In genomic region chr19:41552558-41552957, GRCh38 we compare ENCODE assay signal across 3 cellular contexts.
TF ChIP-seq lines count a peak whose summit lies in the region.

No MANE protein-coding gene starts in this region.

TF ChIP-seq in liver, 16 proteins besides CTCF, POLR2A, EP300 and RAD21:
- no peak for TF ChIP-seq FOXA1 (IDR thresholded peaks at IDR 0.05)
- no peak for TF ChIP-seq JUND (IDR thresholded peaks at IDR 0.05)
- no peak for TF ChIP-seq GABPA (IDR thresholded peaks at IDR 0.05 in 1 of 2, conservative IDR thresholded peaks at IDR 0.05 in 1 of 2)
- no peak for TF ChIP-seq FOXA2 (IDR thresholded peaks at IDR 0.05)
- no peak for TF ChIP-seq REST (IDR thresholded peaks at IDR 0.05)
- TF ChIP-seq YY1 (IDR thresholded peaks at IDR 0.05): no peak
- no peak for TF ChIP-seq MAX (IDR thresholded peaks at IDR 0.05)
- no peak for TF ChIP-seq HNF4A (conservative IDR thresholded peaks at IDR 0.05)
- TF ChIP-seq RXRA (IDR thresholded peaks at IDR 0.05): no peak
- TF ChIP-seq SP1 (IDR thresholded peaks at IDR 0.05): no peak
- TF ChIP-seq ATF3 (IDR thresholded peaks at IDR 0.05): no peak
- no peak for TF ChIP-seq EGR1 (IDR thresholded peaks at IDR 0.05; ENCODE audit: low read depth in 2 of 2)
- TF ChIP-seq ZBTB33 (IDR thresholded peaks at IDR 0.05): no peak
- TF ChIP-seq NR2F2 (IDR thresholded peaks at IDR 0.05): no peak
- no peak for TF ChIP-seq HNF4G (IDR thresholded peaks at IDR 0.05)
- TF ChIP-seq TAF1 (conservative IDR thresholded peaks at IDR 0.05): no peak

TF ChIP-seq in HepG2, 621 proteins besides CTCF, POLR2A, EP300 and RAD21:
- no peak for TF ChIP-seq ZSCAN30 (CRISPR knock-in tag; IDR thresholded peaks at IDR 0.05)
- TF ChIP-seq TEAD2 (CRISPR knock-in tag; IDR thresholded peaks at IDR 0.05): no peak
- TF ChIP-seq ARNTL (CRISPR knock-in tag; IDR thresholded peaks at IDR 0.05): no peak
- no peak for TF ChIP-seq KMT2A (CRISPR knock-in tag; IDR thresholded peaks at IDR 0.05)
- no peak for TF ChIP-seq CREB1 (IDR thresholded peaks at IDR 0.05)
- TF ChIP-seq CREB1 (CRISPR knock-in tag; IDR thresholded peaks at IDR 0.05): no peak
- no peak for TF ChIP-seq ZFP62 (CRISPR knock-in tag; IDR thresholded peaks at IDR 0.05)
- TF ChIP-seq MED8 (CRISPR knock-in tag; IDR thresholded peaks at IDR 0.05; ENCODE audit: insufficient replicate concordance): no peak
- TF ChIP-seq SMYD3 (CRISPR knock-in tag; IDR thresholded peaks at IDR 0.05): no peak
- TF ChIP-seq FOXO4 (CRISPR knock-in tag; conservative IDR thresholded peaks at IDR 0.05): no peak
- TF ChIP-seq CENPBD1 (CRISPR knock-in tag; IDR thresholded peaks at IDR 0.05; ENCODE audit: borderline replicate concordance, low read depth): no peak
- TF ChIP-seq PTBP1 (IDR thresholded peaks at IDR 0.05; ENCODE audit: low read depth, low read length, poor library complexity, severe bottlenecking): no peak
- TF ChIP-seq KLF9 (CRISPR knock-in tag; IDR thresholded peaks at IDR 0.05; ENCODE audit: low read depth): no peak
TF ChIP-seq in HepG2: peak in this region for 0.

TF ChIP-seq in SK-N-SH, 30 proteins besides CTCF, POLR2A, EP300 and RAD21:
- TF ChIP-seq MAX (IDR thresholded peaks at IDR 0.05; ENCODE audit: low read depth) (no peak), SIN3A (IDR thresholded peaks at IDR 0.05; ENCODE audit: borderline replicate concordance, low read depth, low read length) (no peak), GATA2 (CRISPR knock-in tag; IDR thresholded peaks at IDR 0.05) (no peak), IRF3 (IDR thresholded peaks at IDR 0.05; ENCODE audit: low read depth, low read length) (no peak), RFX5 (IDR thresholded peaks at IDR 0.05; ENCODE audit: low read length) (no peak), ELF1 (IDR thresholded peaks at IDR 0.05) (no peak), USF2 (IDR thresholded peaks at IDR 0.05; ENCODE audit: borderline replicate concordance, low read depth, low read length) (no peak), MXI1 (IDR thresholded peaks at IDR 0.05; ENCODE audit: low read depth, low read length) (no peak), NFIC (IDR thresholded peaks at IDR 0.05; ENCODE audit: borderline replicate concordance) (no peak), SMC3 (IDR thresholded peaks at IDR 0.05; ENCODE audit: low read depth, low read length) (no peak), FOSL2 (IDR thresholded peaks at IDR 0.05; ENCODE audit: borderline replicate concordance, low read depth) (no peak)
